Comparison of ENCODE assay signal across 1 cellular context in the genomic region with DNA sequence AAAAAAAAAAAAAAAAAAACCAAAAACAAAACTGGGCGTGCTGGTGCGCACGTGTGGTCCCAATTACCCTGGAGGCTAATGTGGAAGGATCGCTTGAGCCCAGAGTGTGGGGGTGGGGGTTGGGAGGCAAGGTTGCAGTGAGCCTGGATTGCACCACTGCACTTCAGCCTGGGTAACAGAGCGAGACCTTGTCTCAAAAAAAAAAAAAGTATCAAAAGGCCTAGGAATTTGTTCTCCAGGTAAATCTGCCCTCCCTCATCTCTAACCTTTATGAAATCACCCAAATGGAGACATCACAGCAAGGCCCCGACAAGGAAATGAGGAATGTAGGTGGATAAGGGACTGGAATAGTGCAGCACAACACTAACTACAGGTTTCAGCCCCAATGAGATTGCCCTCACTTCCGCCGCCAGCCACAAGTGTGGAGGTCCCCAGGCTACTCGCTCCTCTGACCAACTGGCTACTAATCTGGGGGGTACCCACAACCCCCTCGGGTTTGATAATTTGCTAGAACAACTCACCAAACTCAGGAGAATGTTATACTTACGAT.
TF ChIP-seq lines count a peak whose summit lies in the region.

No MANE protein-coding gene starts in this region.

TF ChIP-seq in HepG2, 621 proteins besides CTCF, POLR2A, EP300 and RAD21:
- TF ChIP-seq ZNF607 (CRISPR knock-in tag; IDR thresholded peaks at IDR 0.05; ENCODE audit: borderline replicate concordance) (0 out of 2 replicates have a peak, but pooled peaks have one; percentile 30), NR2F1 (CRISPR knock-in tag; IDR thresholded peaks at IDR 0.05) (no peak)
- TF ChIP-seq, protein P1, sequence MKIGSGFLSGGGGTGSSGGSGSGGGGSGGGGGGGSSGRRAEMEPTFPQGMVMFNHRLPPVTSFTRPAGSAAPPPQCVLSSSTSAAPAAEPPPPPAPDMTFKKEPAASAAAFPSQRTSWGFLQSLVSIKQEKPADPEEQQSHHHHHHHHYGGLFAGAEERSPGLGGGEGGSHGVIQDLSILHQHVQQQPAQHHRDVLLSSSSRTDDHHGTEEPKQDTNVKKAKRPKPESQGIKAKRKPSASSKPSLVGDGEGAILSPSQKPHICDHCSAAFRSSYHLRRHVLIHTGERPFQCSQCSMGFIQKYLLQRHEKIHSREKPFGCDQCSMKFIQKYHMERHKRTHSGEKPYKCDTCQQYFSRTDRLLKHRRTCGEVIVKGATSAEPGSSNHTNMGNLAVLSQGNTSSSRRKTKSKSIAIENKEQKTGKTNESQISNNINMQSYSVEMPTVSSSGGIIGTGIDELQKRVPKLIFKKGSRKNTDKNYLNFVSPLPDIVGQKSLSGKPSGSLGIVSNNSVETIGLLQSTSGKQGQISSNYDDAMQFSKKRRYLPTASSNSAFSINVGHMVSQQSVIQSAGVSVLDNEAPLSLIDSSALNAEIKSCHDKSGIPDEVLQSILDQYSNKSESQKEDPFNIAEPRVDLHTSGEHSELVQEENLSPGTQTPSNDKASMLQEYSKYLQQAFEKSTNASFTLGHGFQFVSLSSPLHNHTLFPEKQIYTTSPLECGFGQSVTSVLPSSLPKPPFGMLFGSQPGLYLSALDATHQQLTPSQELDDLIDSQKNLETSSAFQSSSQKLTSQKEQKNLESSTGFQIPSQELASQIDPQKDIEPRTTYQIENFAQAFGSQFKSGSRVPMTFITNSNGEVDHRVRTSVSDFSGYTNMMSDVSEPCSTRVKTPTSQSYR (CRISPR knock-in tag; IDR thresholded peaks at IDR 0.05; ENCODE audit: borderline replicate concordance): peak; percentile 45; the same call in 1 of the 2 replicates
